ENCODE assay signal across 29 cellular contexts in the genomic region with DNA sequence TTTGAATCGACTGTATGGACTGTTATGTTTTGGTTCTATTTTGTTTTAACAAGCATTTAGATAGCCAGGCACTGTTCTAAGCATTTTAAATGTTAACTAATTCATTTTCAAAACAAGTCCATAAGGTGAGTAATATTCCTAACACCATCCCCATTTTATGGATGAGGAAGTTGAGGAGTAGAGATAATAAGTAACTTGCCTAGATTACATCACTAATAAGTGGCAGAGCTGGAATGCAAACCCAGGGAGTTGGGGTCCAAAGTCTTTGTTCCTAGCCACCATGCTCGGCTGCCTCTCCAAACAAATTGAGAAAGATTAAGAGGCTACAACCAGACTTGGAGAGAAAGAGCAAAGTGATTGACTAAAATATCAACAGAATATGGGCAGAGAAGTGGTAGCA.
"Had no signal": no experiment of that assay in that cellular context is flagged by ENCODE, and none has a peak within 500 bp of the region (broad histone marks: within the 10 kb centered on the region; RNA-seq: fewer than 3 reads in every experiment).

No MANE protein-coding gene starts in this region.

- FAIRE-seq: keratinocyte had no signal

- ATAC-seq: activated naive CD8-positive, alpha-beta T cell treated with anti-CD3 and anti-CD28 coated beads, Interleukin-2, amount 50 U/mL, for 24 hours; effector memory CD8-positive, alpha-beta T cell; gastrocnemius medialis; psoas muscle had no signal

- H3K36me3 ChIP-seq: gastrocnemius medialis, right atrium auricular region, transverse colon had no signal

- H3K4me1 ChIP-seq: gastrocnemius medialis, left ventricle myocardium inferior, parathyroid adenoma, psoas muscle, right atrium auricular region, testis, transverse colon had no signal

- H3K27me3 ChIP-seq: gastrocnemius medialis, right atrium auricular region, testis, transverse colon had no signal

- DNase-seq: activated CD4-positive, alpha-beta memory T cell treated with anti-CD3 and anti-CD28 coated beads, Interleukin-2, amount 10 ng/mL, durations not matched to agents 7 days and 5 days; activated CD4-positive, alpha-beta T cell treated with anti-CD3 and anti-CD28 coated beads, Interleukin-2, amount 10 ng/mL, durations not matched to agents 24 days and 14 days; activated CD4-positive, CD25-positive, alpha-beta regulatory T cell treated with anti-CD3 and anti-CD28 coated beads, Interleukin-2, amount 50 U/mL, for 72 hours; activated CD8-positive, alpha-beta memory T cell treated with anti-CD3 and anti-CD28 coated beads, Interleukin-2, amount 50 U/mL, for 48 hours; activated gamma-delta T cell; activated naive CD4-positive, alpha-beta T cell treated with anti-CD3 and anti-CD28 coated beads, Interleukin-2, amount 50 U/mL, for 16 hours; activated naive CD8-positive, alpha-beta T cell treated with anti-CD3 and anti-CD28 coated beads, Interleukin-2, amount 50 U/mL, for 24 hours; activated T-cell treated with anti-CD3 and anti-CD28 coated beads, Interleukin-2, amount 50 U/mL, for 24 hours; amygdala; caudate nucleus; cortex of kidney; effector memory CD8-positive, alpha-beta T cell; erythroblast; gastrocnemius medialis; hippocampal formation; left ventricle myocardium inferior; mammary epithelial cell; naive B cell; occipital lobe; psoas muscle; stimulated activated CD4-positive, alpha-beta T cell treated with anti-CD3 and anti-CD28 coated beads, Interleukin-15, amount 100 ng/mL, for 24 hours; stimulated activated CD4-positive, alpha-beta T cell treated with anti-CD3 and anti-CD28 coated beads, Interleukin-2, amount 100 ng/mL, for 24 hours; stimulated activated naive CD4-positive, alpha-beta T cell treated with Interleukin-2 at 50 U/mL for 16 hours; T-helper 2 cell; testis; transverse colon had no signal

- H3K4me3 ChIP-seq: gastrocnemius medialis, left ventricle myocardium inferior, psoas muscle, right atrium auricular region, testis, transverse colon had no signal

- H3K27ac ChIP-seq: gastrocnemius medialis, left ventricle myocardium inferior, parathyroid adenoma, psoas muscle, right atrium auricular region, testis, transverse colon had no signal

- H3K9me3 ChIP-seq: gastrocnemius medialis, left ventricle myocardium inferior, psoas muscle, right atrium auricular region, testis, transverse colon had no signal
